ENCODE assay signal across 8 cellular contexts in the genomic region with DNA sequence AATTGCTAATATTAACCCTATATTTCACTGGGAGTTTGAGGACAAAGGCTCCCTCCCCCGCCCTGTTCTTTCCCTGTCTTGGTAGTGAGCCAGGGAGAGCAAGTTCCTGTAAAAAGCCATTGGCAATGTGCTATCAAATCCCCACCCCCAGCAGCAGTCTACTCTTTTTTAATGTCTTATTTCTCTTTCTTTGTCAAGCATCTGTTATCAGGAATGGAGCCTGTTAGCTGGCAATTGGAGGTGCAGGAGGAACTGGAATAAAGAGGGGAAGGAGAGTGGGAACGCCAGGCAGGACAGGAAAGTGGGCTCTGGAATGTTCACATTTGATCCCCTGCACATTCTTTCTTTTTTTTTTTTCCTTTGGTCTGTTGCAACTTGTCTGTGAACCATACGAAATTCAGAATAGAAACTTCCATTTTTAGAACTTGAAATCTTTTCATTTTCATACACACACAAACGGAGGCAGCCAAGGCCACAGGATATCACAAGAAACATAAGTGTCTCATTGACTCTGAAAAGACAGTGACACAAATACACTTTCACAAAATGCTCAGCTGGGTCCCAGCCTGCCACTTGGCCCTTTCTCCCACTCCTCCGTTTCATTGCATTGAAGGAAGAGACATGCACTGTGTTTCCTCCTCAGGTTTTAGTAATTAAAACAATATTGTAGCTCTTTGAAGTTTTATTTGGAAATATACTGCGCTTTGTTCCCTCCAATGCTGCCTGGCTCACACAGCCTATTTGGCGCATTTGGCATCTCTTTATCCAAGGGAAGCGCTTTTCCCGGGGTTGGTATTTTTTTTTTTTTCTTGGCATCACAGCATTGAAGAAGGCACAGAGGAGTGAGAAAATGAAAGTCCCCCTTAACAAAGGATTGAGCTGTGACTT.
DNase-seq lines count a peak whose midpoint lies in the region; ATAC-seq and TF ChIP-seq lines count a peak whose summit lies in the region.

No MANE protein-coding gene starts in this region.

- TF ChIP-seq POLR2A in gastroesophageal sphincter (IDR thresholded peaks at IDR 0.05) (no peak), gastrocnemius medialis (IDR thresholded peaks at IDR 0.05) (no peak)

- peak; percentile 41 for DNase-seq in NCI-H82 (lab: John Stamatoyannopoulos, UW)
- no peak for DNase-seq in NCI-H82 treated with DMSO at 0.1 percent for 48 hours (lab: John Stamatoyannopoulos, UW; ENCODE audit: unreplicated experiment)
- DNase-seq in RPMI7951 (ENCODE audit: low read depth): peak; percentile 66
- DNase-seq in gastrocnemius medialis: no peak
- DNase-seq in activated T-cell treated with anti-CD3 and anti-CD28 coated beads, Interleukin-2, amount 50 U/mL, for 48 hours: no peak
- DNase-seq in COLO829 (ENCODE audit: low spot score): no peak

- H3K36me3 ChIP-seq in gastroesophageal sphincter (no peaks in the 10 kb centered on the region), gastrocnemius medialis (no peaks in the 10 kb centered on the region)

- 18 to 22% methylated on average over 9 of the region's 9 CpGs for WGBS in gastroesophageal sphincter (ENCODE audit: low coverage in 1 of 2), 2 donors

- H3K27ac ChIP-seq in gastroesophageal sphincter: peak overlapping the region; percentile 71 to 80 (median 75)
- peak overlapping the region; percentile 44 to 67 (median 66) for H3K27ac ChIP-seq in gastrocnemius medialis

- no peak for TF ChIP-seq EP300 in gastroesophageal sphincter (IDR thresholded peaks at IDR 0.05)

- intact Hi-C loops in gastrocnemius medialis (cut with DNase I; ENCODE audit: low total_unique reads): loop anchor here (1.0 to 10.0 kb wide), 3 partner anchors 73 to 667 kb away; a partner anchor contains a TSS

- H3K27me3 ChIP-seq in gastroesophageal sphincter: no peaks in the 10 kb centered on the region
- no peaks in the 10 kb centered on the region for H3K27me3 ChIP-seq in gastrocnemius medialis

- H3K4me1 ChIP-seq in gastroesophageal sphincter (peaks cover 24 to 63% (median 34%) of the 10 kb centered on the region in 3 donors), gastrocnemius medialis (peaks cover 31 to 33% of the 10 kb centered on the region in 2 donors)

- in situ Hi-C loops in gastrocnemius medialis (cut with MboI; ENCODE audit: low sequenced_read_pairs in 4 of 4): loop anchor here in 1 of 4 donors (10.0 kb wide), 1 partner anchor 73 kb away; no protein-coding TSS in a partner anchor

- H3K4me3 ChIP-seq in gastroesophageal sphincter (peak overlapping the region in 1 of 2 donors; percentile 23), gastrocnemius medialis (peak overlapping the region in 3 of 4 donors; percentile 7 to 32 (median 7))

- ATAC-seq in HG03097 (IDR thresholded peaks at IDR 0.05; ENCODE audit: low FRiP score, unreplicated experiment) (peak; percentile 57), gastroesophageal sphincter (no peak), gastrocnemius medialis (peak; percentile 7 to 30)

- H3K9me3 ChIP-seq in gastroesophageal sphincter (no peaks in the 10 kb centered on the region), gastrocnemius medialis (no peaks in the 10 kb centered on the region)

- TF ChIP-seq CTCF in gastroesophageal sphincter (IDR thresholded peaks at IDR 0.05): no peak
- TF ChIP-seq CTCF in gastrocnemius medialis (IDR thresholded peaks at IDR 0.05 in 4 of 5, conservative IDR thresholded peaks at IDR 0.05 in 1 of 5): no peak

Comparison
In these comparisons a context has a peak if more than half of its experiments do, and no peak if none do; other contexts are left out.
1. DNase-seq: peak in NCI-H82 (single experiment) and RPMI7951 (single experiment); none in NCI-H82 treated with DMSO at 0.1 percent for 48 hours (single experiment), gastrocnemius medialis (0 of 2), activated T-cell treated with anti-CD3 and anti-CD28 coated beads, Interleukin-2, amount 50 U/mL, for 48 hours (0 of 2) and COLO829 (single experiment).